Comparison of ENCODE assay signal across 1 cellular context in genomic region chr6:169751242-169752073, GRCh38.
TF ChIP-seq lines count a peak whose summit lies in the region.

DYNLT2 (minus strand) TSS chr6:169751572; CDS start chr6:169751458, 114 bp downstream.
ERMARD (plus strand) TSS chr6:169751622; CDS start chr6:169751658, 36 bp downstream.

TF ChIP-seq in K562, 482 proteins besides CTCF, POLR2A, EP300 and RAD21 (continued from another document and continues in another):
- TF ChIP-seq NKRF (IDR thresholded peaks at IDR 0.05; ENCODE audit: borderline replicate concordance) (peak; percentile 90), SLC30A9 (CRISPR knock-in tag; IDR thresholded peaks at IDR 0.05) (no peak), SMARCC2 (IDR thresholded peaks at IDR 0.05; ENCODE audit: low read depth) (peak; percentile 16; the same call in 1 of the 2 replicates), IFI16 (CRISPR knock-in tag; IDR thresholded peaks at IDR 0.05) (no peak), MIER1 (IDR thresholded peaks at IDR 0.05; ENCODE audit: low read depth) (no peak), DPF2 (IDR thresholded peaks at IDR 0.05) (0 out of 2 replicates have a peak, but pooled peaks have one; percentile 49), ZNF12 (CRISPR knock-in tag; IDR thresholded peaks at IDR 0.05) (peak; percentile 8; the same call in 1 of the 2 replicates), PRDM10 (IDR thresholded peaks at IDR 0.05; ENCODE audit: partially characterized antibody) (peak; percentile 39), TAF1 (IDR thresholded peaks at IDR 0.05; ENCODE audit: control insufficient read depth, extremely low read depth, insufficient read depth, low read length, severe bottlenecking) (peak; percentile 97), SOX6 (IDR thresholded peaks at IDR 0.05) (peak; percentile 82), ZNF512 (tag; IDR thresholded peaks at IDR 0.05) (no peak), KLF16 (IDR thresholded peaks at IDR 0.05) (no peak), ZNF766 (CRISPR knock-in tag; conservative IDR thresholded peaks at IDR 0.05) (no peak), NFIX (CRISPR knock-in tag; IDR thresholded peaks at IDR 0.05; ENCODE audit: low read depth) (no peak), U2AF1 (optimal IDR thresholded peaks at IDR 0.05; ENCODE audit: low read depth, low read length) (peak; percentile 93), ILF3 (IDR thresholded peaks at IDR 0.05; ENCODE audit: borderline replicate concordance) (no peak), ZBTB43 (CRISPR knock-in tag; IDR thresholded peaks at IDR 0.05) (no peak; the same call in 1 of the 2 replicates), ZBTB33 (CRISPR knock-in tag; IDR thresholded peaks at IDR 0.05) (peak; percentile 7; the same call in 1 of the 2 replicates), SMARCE1 (IDR thresholded peaks at IDR 0.05) (peak; percentile 35; the same call in 1 of the 2 replicates), RBM17 (IDR thresholded peaks at IDR 0.05; ENCODE audit: borderline replicate concordance, low read depth, low read length) (no peak), ZNF23 (CRISPR knock-in tag; IDR thresholded peaks at IDR 0.05) (no peak), CBX8 (IDR thresholded peaks at IDR 0.05; ENCODE audit: borderline replicate concordance, extremely low read depth, low read depth, low read length, poor library complexity, severe bottlenecking) (no peak), ATF2 (CRISPR knock-in tag; IDR thresholded peaks at IDR 0.05) (no peak), ZNF551 (CRISPR knock-in tag; IDR thresholded peaks at IDR 0.05) (no peak), MBD2 (IDR thresholded peaks at IDR 0.05; ENCODE audit: borderline replicate concordance, low read depth) (peak; percentile 80; the same call in 1 of the 2 replicates), HNRNPLL (IDR thresholded peaks at IDR 0.05; ENCODE audit: low read depth, low read length, poor library complexity, severe bottlenecking) (peak; percentile 92), THRA (IDR thresholded peaks at IDR 0.05) (no peak), RREB1 (CRISPR knock-in tag; IDR thresholded peaks at IDR 0.05) (0 out of 2 replicates have a peak, but pooled peaks have one; percentile 33), ZNF764 (CRISPR knock-in tag; IDR thresholded peaks at IDR 0.05; ENCODE audit: low read depth) (no peak; the same call in 1 of the 2 replicates), BCLAF1 (IDR thresholded peaks at IDR 0.05; ENCODE audit: borderline replicate concordance in 1 of 2, control insufficient read depth in 1 of 2, low read depth in 2 of 2, low read length in 1 of 2) (0 out of 4 replicates have a peak, but pooled peaks of 1 of the 2 experiments have one; percentile 58), TCF3 (CRISPR knock-in tag; IDR thresholded peaks at IDR 0.05) (peak; percentile 59), HNRNPL (IDR thresholded peaks at IDR 0.05; ENCODE audit: low read depth, low read length) (peak; percentile 90; the same call in 1 of the 2 replicates), PHB (CRISPR knock-in tag; IDR thresholded peaks at IDR 0.05) (no peak)
